In the genomic region with DNA sequence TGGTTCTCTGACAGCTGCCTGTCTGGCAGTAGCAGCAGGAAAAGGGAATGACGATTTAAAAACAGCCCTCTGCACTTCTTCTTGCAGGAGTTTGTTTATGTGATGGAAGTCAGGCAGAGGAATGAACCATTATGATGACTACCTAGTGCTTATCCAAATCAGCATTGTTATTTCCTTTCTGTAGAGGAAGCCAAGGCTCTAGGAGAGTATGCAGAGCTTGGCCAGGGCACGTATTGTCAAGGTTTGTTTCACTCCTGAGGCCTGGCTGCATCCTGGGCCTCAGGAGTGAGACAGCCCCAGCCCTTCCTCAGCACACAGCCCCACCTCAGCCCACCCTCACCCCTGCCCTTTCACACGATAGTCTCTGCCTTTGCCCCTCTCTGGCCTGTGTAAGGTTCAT, we compare ENCODE assay signal across 19 cellular contexts.
A peak's percentile ranks its signal among the peaks of the same experiment; 100 is the strongest.
DNase-seq lines count a peak whose midpoint lies in the region; ATAC-seq and TF ChIP-seq lines count a peak whose summit lies in the region.
"Had no signal": no experiment of that assay in that cellular context is flagged by ENCODE, and none has a peak within 500 bp of the region (broad histone marks: within the 10 kb centered on the region; RNA-seq: fewer than 3 reads in every experiment).

No MANE protein-coding gene starts in this region.

- TF ChIP-seq CTCF in HFFc6 (IDR thresholded peaks at IDR 0.05) (no peak), esophagus squamous epithelium (IDR thresholded peaks at IDR 0.05) (no peak), neural progenitor cell (IDR thresholded peaks at IDR 0.05) (no peak)

- intact Hi-C loops in esophagus squamous epithelium (cut with DNase I): no loop called here

- no peaks in the 10 kb centered on the region for H3F3A ChIP-seq in neural progenitor cell (ENCODE audit: low read depth)

- H3K9me3 ChIP-seq in esophagus squamous epithelium: no peaks in the 10 kb centered on the region
- no peaks in the 10 kb centered on the region for H3K9me3 ChIP-seq in neural progenitor cell (ENCODE audit: low read depth)
- H3K9me3 ChIP-seq: HAP-1 had no signal

- peak overlapping the region; percentile 37; the same call in 1 of the 2 replicates for H3K4me3 Mint-ChIP-seq in HFFc6
- no peak overlapping the region for H3K4me3 Mint-ChIP-seq in neural progenitor cell
- H3K4me3 Mint-ChIP-seq: neural crest cell; stimulated activated naive CD8-positive, alpha-beta T cell treated with anti-CD3 and anti-CD28 coated beads, Interleukin-15, Interleukin-2, amounts not matched to agents 100 ng/mL and 50 ng/mL, for 24 hours had no signal

- H3K9me3 Mint-ChIP-seq in HFFc6: no peaks in the 10 kb centered on the region
- H3K9me3 Mint-ChIP-seq in neural progenitor cell: no peaks in the 10 kb centered on the region
- H3K9me3 Mint-ChIP-seq: activated naive CD4-positive, alpha-beta T cell treated with anti-CD3 and anti-CD28 coated beads, Interleukin-2, amount 50 U/mL, for 72 hours; neural crest cell; stimulated activated naive CD8-positive, alpha-beta T cell treated with anti-CD3 and anti-CD28 coated beads, Interleukin-15, Interleukin-2, amounts not matched to agents 100 ng/mL and 50 ng/mL, for 24 hours had no signal

- H3K4me1 Mint-ChIP-seq in HFFc6 (ENCODE audit: low read depth) (peaks cover 56% of the 10 kb centered on the region), neural progenitor cell (peaks cover 7% of the 10 kb centered on the region)
- H3K4me1 Mint-ChIP-seq: neural crest cell had no signal

- H3K27me3 Mint-ChIP-seq in HFFc6 (ENCODE audit: insufficient read depth): no peaks in the 10 kb centered on the region
- no peaks in the 10 kb centered on the region for H3K27me3 Mint-ChIP-seq in neural progenitor cell (ENCODE audit: insufficient read depth, low read depth)

- peak; percentile 20 for DNase-seq in AG08396 (ENCODE audit: low spot score)
- DNase-seq in HFFc6: no peak
- no peak for DNase-seq in esophagus squamous epithelium (lab: John Stamatoyannopoulos, UW)
- no peak for DNase-seq in neural progenitor cell (ENCODE audit: low spot score)
- no peak for DNase-seq in NCI-H2171 treated with DMSO at 0.1 percent for 48 hours (lab: John Stamatoyannopoulos, UW)
- DNase-seq: activated T-cell treated with anti-CD3 and anti-CD28 coated beads for 4 hours, hypothalamus, KG1, NCI-H146, NCI-H69, T-helper 2 cell had no signal

- H3K27me3 ChIP-seq in esophagus squamous epithelium: no peaks in the 10 kb centered on the region
- no peaks in the 10 kb centered on the region for H3K27me3 ChIP-seq in neural progenitor cell

- H3K36me3 ChIP-seq in esophagus squamous epithelium: peaks cover 0 to 24% (median 0%) of the 10 kb centered on the region in 3 donors
- H3K36me3 ChIP-seq in neural progenitor cell: no peaks in the 10 kb centered on the region
- H3K36me3 ChIP-seq: HAP-1 had no signal

- no peaks in the 10 kb centered on the region for H3K79me2 ChIP-seq in neural progenitor cell (ENCODE audit: low read depth)

- H4K20me1 ChIP-seq in neural progenitor cell (ENCODE audit: low read depth): no peaks in the 10 kb centered on the region

- WGBS in esophagus squamous epithelium, 2 donors: 45 to 59% methylated on average over 3 of the region's 3 CpGs

- H3K4me3 ChIP-seq in esophagus squamous epithelium: no peak overlapping the region
- H3K4me3 ChIP-seq in neural progenitor cell: no peak overlapping the region
- H3K4me3 ChIP-seq: HAP-1 had no signal

- peak overlapping the region; percentile 83 for H2AFZ ChIP-seq in neural progenitor cell (replicated peaks)

- ATAC-seq in GM18868 (IDR thresholded peaks at IDR 0.05; ENCODE audit: unreplicated experiment): no peak
- no peak for ATAC-seq in HG02870 (IDR thresholded peaks at IDR 0.05; ENCODE audit: unreplicated experiment)
- ATAC-seq in esophagus mucosa: no peak
- ATAC-seq: activated naive CD4-positive, alpha-beta T cell treated with anti-CD3 and anti-CD28 coated beads, Interleukin-2, amount 50 U/mL, for 72 hours; left lobe of liver had no signal

- H3K27ac Mint-ChIP-seq in HFFc6 (peak overlapping the region; percentile 55), neural progenitor cell (no peak overlapping the region)
- H3K27ac Mint-ChIP-seq: activated naive CD4-positive, alpha-beta T cell treated with anti-CD3 and anti-CD28 coated beads, Interleukin-2, amount 50 U/mL, for 72 hours; stimulated activated naive CD8-positive, alpha-beta T cell treated with anti-CD3 and anti-CD28 coated beads, Interleukin-15, Interleukin-2, amounts not matched to agents 100 ng/mL and 50 ng/mL, for 24 hours had no signal

- H3K4me1 ChIP-seq in esophagus squamous epithelium (peaks cover 0 to 8% (median 0%) of the 10 kb centered on the region in 3 donors), neural progenitor cell (no peaks in the 10 kb centered on the region)
- H3K4me1 ChIP-seq: HAP-1 had no signal

- peaks cover 11% of the 10 kb centered on the region for H3K36me3 Mint-ChIP-seq in HFFc6 (ENCODE audit: low read depth)
- H3K36me3 Mint-ChIP-seq in neural progenitor cell: no peaks in the 10 kb centered on the region
- H3K36me3 Mint-ChIP-seq: activated naive CD4-positive, alpha-beta T cell treated with anti-CD3 and anti-CD28 coated beads, Interleukin-2, amount 50 U/mL, for 72 hours had no signal

- TF ChIP-seq POLR2A in esophagus squamous epithelium (IDR thresholded peaks at IDR 0.05): no peak

- no peak overlapping the region for H3K9ac ChIP-seq in neural progenitor cell

- no peak overlapping the region for H3K4me2 ChIP-seq in neural progenitor cell

- H3K27ac ChIP-seq in esophagus squamous epithelium: peak overlapping the region in 3 of 4 donors; percentile 13 to 55 (median 44)
- H3K27ac ChIP-seq in neural progenitor cell: no peak overlapping the region
